ENCODE assay signal across 27 cellular contexts in genomic region chr15:35914573-35914972, GRCh38.
"Had no signal": no experiment of that assay in that cellular context is flagged by ENCODE, and none has a peak within 500 bp of the region (broad histone marks: within the 10 kb centered on the region; RNA-seq: fewer than 3 reads in every experiment).

No MANE protein-coding gene starts in this region.

- H3K4me1 ChIP-seq: suprapubic skin, testis, thyroid gland, tibial artery, tibial nerve, transverse colon, upper lobe of left lung, upper lobe of right lung, uterus, vagina had no signal

- H3K27ac ChIP-seq: stomach, suprapubic skin, testis, thoracic aorta, thyroid gland, tibial artery, tibial nerve, transverse colon, upper lobe of left lung, upper lobe of right lung, uterus, vagina had no signal

- H3K36me3 ChIP-seq: stomach, suprapubic skin, thoracic aorta, thyroid gland, tibial artery, tibial nerve, transverse colon, upper lobe of left lung, upper lobe of right lung, uterus, vagina had no signal

- FAIRE-seq: urothelium cell line had no signal

- H3K9me3 ChIP-seq: testis, thoracic aorta, thyroid gland, transverse colon, upper lobe of right lung, uterus, vagina had no signal

- DNase-seq: stimulated activated CD4-positive, alpha-beta T cell treated with anti-CD3 and anti-CD28 coated beads, Interleukin-2, amount 100 ng/mL, for 48 hours; stimulated activated CD4-positive, alpha-beta T cell treated with anti-CD3 and anti-CD28 coated beads, Interleukin-4, amount 100 ng/mL, for 1 hour; stimulated activated CD4-positive, alpha-beta T cell treated with anti-CD3 and anti-CD28 coated beads, Interleukin-4, amount 100 ng/mL, for 24 hours; stimulated activated CD4-positive, alpha-beta T cell treated with anti-CD3 and anti-CD28 coated beads, Interleukin-4, amount 100 ng/mL, for 4 hours; stimulated activated CD8-positive, alpha-beta memory T cell treated with anti-CD3 and anti-CD28 coated beads, Interleukin-4, amount 100 ng/mL, for 48 hours; stimulated activated naive B cell treated with anti-CD40 and anti-IgM and Interleukin-4, amounts not matched to agents 10 μg/mL and 1 μg/mL and 100 μg/mL, for 72 hours; stimulated activated naive CD4-positive, alpha-beta T cell; stimulated activated naive CD4-positive, alpha-beta T cell treated with Interleukin-2 at 50 U/mL for 16 hours; stimulated activated naive CD8-positive, alpha-beta T cell treated with anti-CD3 and anti-CD28 coated beads, Interleukin-15, amount 100 ng/mL, for 72 hours; stimulated activated naive CD8-positive, alpha-beta T cell treated with anti-CD3 and anti-CD28 coated beads, Interleukin-15, Interleukin-2, amounts not matched to agents 100 U/mL and 50 U/mL, for 24 hours; stomach; substantia nigra; testis; thyroid gland; tibial artery; transverse colon; trophoblast cell; upper lobe of left lung; upper lobe of right lung; uterus had no signal

- H3K27me3 ChIP-seq: stomach, suprapubic skin, testis, thyroid gland, tibial artery, tibial nerve, transverse colon, upper lobe of left lung, upper lobe of right lung, uterus, vagina had no signal

- ATAC-seq: stimulated activated effector memory CD8-positive, alpha-beta T cell treated with anti-CD3 and anti-CD28 coated beads, Interleukin-12 subunit alpha, Interleukin-12 subunit beta, amount 100 ng/mL, for 72 hours; stimulated activated memory B cell treated with anti-CD40 and anti-IgM and Interleukin-4, amounts not matched to agents 10 μg/mL and 1 μg/mL and 100 μg/mL, for 72 hours; stimulated activated naive B cell treated with anti-CD40 and anti-IgM and Interleukin-4, amounts not matched to agents 10 μg/mL and 1 μg/mL and 100 μg/mL, for 72 hours; stimulated activated naive CD8-positive, alpha-beta T cell treated with anti-CD3 and anti-CD28 coated beads, Interleukin-15, amount 100 ng/mL, for 72 hours; stimulated activated naive CD8-positive, alpha-beta T cell treated with anti-CD3 and anti-CD28 coated beads, Interleukin-15, Interleukin-2, amounts not matched to agents 100 U/mL and 50 U/mL, for 24 hours; upper lobe of right lung had no signal

- H3K4me3 ChIP-seq: stomach, suprapubic skin, testis, thoracic aorta, thyroid gland, tibial artery, tibial nerve, transverse colon, upper lobe of left lung, upper lobe of right lung, uterus, vagina had no signal
